Comparison of ENCODE assay signal across 16 cellular contexts in the genomic region with DNA sequence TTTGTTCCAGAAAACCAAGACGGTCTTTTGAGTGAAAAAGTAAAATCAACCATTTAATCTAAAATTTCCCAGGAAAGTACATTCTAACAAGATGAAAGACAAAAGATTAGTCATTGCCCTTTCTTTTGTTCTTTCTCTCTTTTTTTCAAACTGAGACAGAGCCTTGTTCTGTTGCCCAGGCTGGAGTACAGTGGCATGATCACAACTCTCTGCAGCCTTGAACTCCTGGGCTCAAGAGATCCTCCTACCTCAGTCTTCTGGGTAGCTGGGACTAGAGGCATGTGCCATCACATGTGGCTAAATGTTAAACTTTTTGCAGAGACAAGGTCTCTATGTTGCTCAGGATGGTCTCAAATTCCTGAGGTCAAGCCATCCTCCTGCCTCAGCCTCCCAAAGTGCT.
DNase-seq lines count a peak whose midpoint lies in the region; ATAC-seq and TF ChIP-seq lines count a peak whose summit lies in the region.
"Had no signal": no experiment of that assay in that cellular context is flagged by ENCODE, and none has a peak within 500 bp of the region (broad histone marks: within the 10 kb centered on the region; RNA-seq: fewer than 3 reads in every experiment).

No MANE protein-coding gene starts in this region.

- H3K4me1 ChIP-seq in CD8-positive, alpha-beta memory T cell (ENCODE audit: insufficient read depth, low read length), result peaks cover 50% of the 10 kb centered on the region

- TF ChIP-seq CTCF in WERI-Rb-1 (IDR thresholded peaks at IDR 0.05; ENCODE audit: low read depth, low read length) (no peak), GM13976 (IDR thresholded peaks at IDR 0.05; ENCODE audit: borderline replicate concordance, control extremely low read depth, extremely low read depth, insufficient read depth, missing control alignments) (no peak)

- H3K27ac ChIP-seq in CD8-positive, alpha-beta memory T cell (ENCODE audit: low read depth, low read length), result no peak overlapping the region
- H3K27ac ChIP-seq in WERI-Rb-1, result no peak overlapping the region

- no peaks in the 10 kb centered on the region for H3K27me3 Mint-ChIP-seq in activated naive CD4-positive, alpha-beta T cell treated with anti-CD3 and anti-CD28 coated beads for 36 hours (ENCODE audit: low read depth)
- no peaks in the 10 kb centered on the region for H3K27me3 Mint-ChIP-seq in CD8-positive, alpha-beta memory T cell
- no peaks in the 10 kb centered on the region for H3K27me3 Mint-ChIP-seq in activated naive CD8-positive, alpha-beta T cell treated with anti-CD3 and anti-CD28 coated beads, Interleukin-2, amount 50 U/mL, for 24 hours

- intact Hi-C loops in activated naive CD4-positive, alpha-beta T cell treated with anti-CD3 and anti-CD28 coated beads for 36 hours (cut with micrococcal nuclease), result no loop called here

- in situ Hi-C loops in GM13976 (cut with MboI; ENCODE audit: low sequenced_read_pairs, unreplicated experiment), result no loop called here

- CTCF ChIA-PET in activated naive CD4-positive, alpha-beta T cell treated with anti-CD3 and anti-CD28 coated beads for 36 hours (lab: Charles Lee), result interaction anchor here (0.5 to 1.3 kb wide), 4 partner anchors 13 to 123 kb away, joined by 3 to 4 read pairs (median 3); partner anchors contain the start of gene ARMC12
- CTCF ChIA-PET in CD8-positive, alpha-beta memory T cell (lab: Charles Lee), result interaction anchor here (0.8 kb wide), 1 partner anchor 11 kb away, joined by 3 read pairs; no protein-coding TSS in a partner anchor

- peaks cover 22% of the 10 kb centered on the region for H3K36me3 ChIP-seq in CD8-positive, alpha-beta memory T cell (ENCODE audit: insufficient read depth, low read length)
- H3K36me3 ChIP-seq in WERI-Rb-1, result peaks cover 79% of the 10 kb centered on the region

- no peaks in the 10 kb centered on the region for H3K27me3 ChIP-seq in CD8-positive, alpha-beta memory T cell (ENCODE audit: insufficient read depth, low read length, poor library complexity, severe bottlenecking)
- H3K27me3 ChIP-seq in WERI-Rb-1 (ENCODE audit: insufficient read depth, low read depth, severe bottlenecking), result no peaks in the 10 kb centered on the region

- no peak overlapping the region for H3K4me3 ChIP-seq in CD8-positive, alpha-beta memory T cell (ENCODE audit: low read length)
- H3K4me3 ChIP-seq in WERI-Rb-1 (ENCODE audit: low read depth, low read length), result no peak overlapping the region

- POLR2A ChIA-PET in CD8-positive, alpha-beta memory T cell (lab: Charles Lee), result no interaction called here

- H3K27ac Mint-ChIP-seq in activated naive CD4-positive, alpha-beta T cell treated with anti-CD3 and anti-CD28 coated beads for 36 hours, result peak overlapping the region; percentile 82
- H3K27ac Mint-ChIP-seq in CD8-positive, alpha-beta memory T cell, result peak overlapping the region in 5 of 8 donors; percentile 29 to 77 (median 38)
- H3K27ac Mint-ChIP-seq in activated naive CD8-positive, alpha-beta T cell treated with anti-CD3 and anti-CD28 coated beads, Interleukin-2, amount 50 U/mL, for 24 hours, result peak overlapping the region; percentile 50
- H3K27ac Mint-ChIP-seq: H9 had no signal

- H3K36me3 Mint-ChIP-seq in activated naive CD4-positive, alpha-beta T cell treated with anti-CD3 and anti-CD28 coated beads for 36 hours (ENCODE audit: low read depth), result peaks cover 73% of the 10 kb centered on the region
- H3K36me3 Mint-ChIP-seq in CD8-positive, alpha-beta memory T cell, result peaks cover 13 to 79% (median 30%) of the 10 kb centered on the region in 3 donors
- peaks cover 67% of the 10 kb centered on the region for H3K36me3 Mint-ChIP-seq in activated naive CD8-positive, alpha-beta T cell treated with anti-CD3 and anti-CD28 coated beads, Interleukin-2, amount 50 U/mL, for 24 hours (ENCODE audit: low read depth)

- H3K9me3 Mint-ChIP-seq in activated naive CD4-positive, alpha-beta T cell treated with anti-CD3 and anti-CD28 coated beads for 36 hours, result peaks cover 5% of the 10 kb centered on the region
- no peaks in the 10 kb centered on the region for H3K9me3 Mint-ChIP-seq in CD8-positive, alpha-beta memory T cell
- H3K9me3 Mint-ChIP-seq in activated naive CD8-positive, alpha-beta T cell treated with anti-CD3 and anti-CD28 coated beads, Interleukin-2, amount 50 U/mL, for 24 hours, result peaks cover 14% of the 10 kb centered on the region
- H3K9me3 Mint-ChIP-seq: H9 had no signal

- no peak overlapping the region for H3K4me3 Mint-ChIP-seq in activated naive CD4-positive, alpha-beta T cell treated with anti-CD3 and anti-CD28 coated beads for 36 hours
- H3K4me3 Mint-ChIP-seq in CD8-positive, alpha-beta memory T cell, result no peak overlapping the region
- no peak overlapping the region for H3K4me3 Mint-ChIP-seq in activated naive CD8-positive, alpha-beta T cell treated with anti-CD3 and anti-CD28 coated beads, Interleukin-2, amount 50 U/mL, for 24 hours
- H3K4me3 Mint-ChIP-seq: H9 had no signal

- H3K9me3 ChIP-seq in CD8-positive, alpha-beta memory T cell (ENCODE audit: low read length), result no peaks in the 10 kb centered on the region
- no peaks in the 10 kb centered on the region for H3K9me3 ChIP-seq in WERI-Rb-1 (ENCODE audit: severe bottlenecking)

- ATAC-seq in activated naive CD8-positive, alpha-beta T cell treated with anti-CD3 and anti-CD28 coated beads, Interleukin-2, amount 50 U/mL, for 24 hours, result peak; percentile 38
- peak; percentile 40 for ATAC-seq in stimulated activated naive CD8-positive, alpha-beta T cell treated with anti-CD3 and anti-CD28 coated beads, Interleukin-15, Interleukin-2, amounts not matched to agents 100 U/mL and 50 U/mL, for 24 hours
- ATAC-seq: Panc1 had no signal

- H3K4me1 Mint-ChIP-seq in activated naive CD4-positive, alpha-beta T cell treated with anti-CD3 and anti-CD28 coated beads for 36 hours (ENCODE audit: low read depth), result peaks cover 83% of the 10 kb centered on the region
- H3K4me1 Mint-ChIP-seq in CD8-positive, alpha-beta memory T cell, result peaks cover 40 to 77% (median 67%) of the 10 kb centered on the region in 3 donors
- peaks cover 61% of the 10 kb centered on the region for H3K4me1 Mint-ChIP-seq in activated naive CD8-positive, alpha-beta T cell treated with anti-CD3 and anti-CD28 coated beads, Interleukin-2, amount 50 U/mL, for 24 hours

- DNase-seq in activated naive CD4-positive, alpha-beta T cell treated with anti-CD3 and anti-CD28 coated beads for 36 hours, result peak; percentile 27
- no peak for DNase-seq in activated naive CD4-positive, alpha-beta T cell treated with anti-CD3 and anti-CD28 coated beads, Interleukin-2, amount 50 U/mL, for 16 hours
- DNase-seq in CD8-positive, alpha-beta memory T cell, result no peak
- DNase-seq in activated naive CD8-positive, alpha-beta T cell treated with anti-CD3 and anti-CD28 coated beads, Interleukin-2, amount 50 U/mL, for 24 hours, result no peak
- no peak for DNase-seq in stimulated activated naive CD8-positive, alpha-beta T cell treated with anti-CD3 and anti-CD28 coated beads, Interleukin-15, Interleukin-2, amounts not matched to agents 100 U/mL and 50 U/mL, for 24 hours
- DNase-seq in WERI-Rb-1 (no peak), GM13976 (ENCODE audit: low spot score) (no peak), NOMO-1 treated with dmso at 0.1 percent for 144 hours (lab: John Stamatoyannopoulos, UW; ENCODE audit: unreplicated experiment) (no peak)
- DNase-seq: ACHN, H9, MM.1S, NCI-H1105 treated with DMSO at 0.1 percent for 48 hours, NCI-H187 treated with DMSO at 0.1 percent for 48 hours, NCI-H2171, NCI-H82 had no signal
